In the genomic region with DNA sequence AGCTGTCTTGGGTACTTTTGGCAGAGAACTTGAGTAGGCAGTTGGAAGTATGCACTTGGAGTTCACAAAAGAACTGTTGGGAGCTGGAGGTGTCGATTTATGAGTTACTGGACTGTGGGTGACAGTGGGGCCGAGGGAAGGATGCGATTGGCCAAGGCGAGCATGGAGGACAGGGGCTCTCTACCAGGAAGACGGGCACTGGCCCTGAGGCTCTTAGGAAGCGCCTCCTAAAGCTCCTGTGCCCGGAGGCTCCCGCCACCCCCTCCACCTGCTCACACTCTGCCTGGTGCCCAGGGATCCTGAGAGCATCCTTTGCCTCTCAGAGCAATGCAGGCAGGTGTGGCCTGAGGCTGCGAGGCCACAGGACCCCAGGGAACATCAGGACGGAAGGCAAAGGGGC, we compare ENCODE assay signal across 10 cellular contexts.
DNase-seq lines count a peak whose midpoint lies in the region; ATAC-seq and TF ChIP-seq lines count a peak whose summit lies in the region.
"Had no signal": no experiment of that assay in that cellular context is flagged by ENCODE, and none has a peak within 500 bp of the region (broad histone marks: within the 10 kb centered on the region; RNA-seq: fewer than 3 reads in every experiment).

No MANE protein-coding gene starts in this region.

- no peak for TF ChIP-seq CTCF in CD4-positive, alpha-beta T cell (IDR thresholded peaks at IDR 0.05)

- DNase-seq in CD4-positive, alpha-beta T cell, result no peak
- no peak for DNase-seq in central memory CD8-positive, alpha-beta T cell (ENCODE audit: low spot score in 2 of 2)
- no peak for DNase-seq in sciatic nerve (ENCODE audit: low spot score)
- no peak for DNase-seq in left colon
- no peak for DNase-seq in GF-D8 (lab: John Stamatoyannopoulos, UW)
- DNase-seq: NCI-H2171 treated with DMSO at 0.1 percent for 48 hours had no signal

- no peaks in the 10 kb centered on the region for H3K9me3 Mint-ChIP-seq in CD4-positive, alpha-beta T cell
- no peaks in the 10 kb centered on the region for H3K9me3 Mint-ChIP-seq in IgD-negative memory B cell
- no peaks in the 10 kb centered on the region for H3K9me3 Mint-ChIP-seq in central memory CD8-positive, alpha-beta T cell

- peak overlapping the region; percentile 81 for H3K27ac ChIP-seq in CD4-positive, alpha-beta T cell (ENCODE audit: low read depth, low read length)
- H3K27ac ChIP-seq: PC-9 had no signal

- H3K4me1 Mint-ChIP-seq in CD4-positive, alpha-beta T cell (ENCODE audit: low read depth), result peaks cover 80% of the 10 kb centered on the region
- peaks cover 47 to 49% (median 48%) of the 10 kb centered on the region in 3 donors for H3K4me1 Mint-ChIP-seq in IgD-negative memory B cell
- H3K4me1 Mint-ChIP-seq in central memory CD8-positive, alpha-beta T cell, result peaks cover 51% of the 10 kb centered on the region

- intact Hi-C loops in CD4-positive, alpha-beta T cell (cut with DNase I, micrococcal nuclease), result loop anchor here in 1 of 2 experiments (10.0 kb wide), 1 partner anchor 204 kb away; no protein-coding TSS in a partner anchor
- intact Hi-C loops in sciatic nerve (cut with DNase I) (no loop called here), left colon (cut with DNase I, micrococcal nuclease) (loop anchor here in 1 of 2 donors (10.0 kb wide), 1 partner anchor 64 kb away; no protein-coding TSS in a partner anchor)

- peak overlapping the region; percentile 98 for H3K27ac Mint-ChIP-seq in CD4-positive, alpha-beta T cell
- peak overlapping the region; percentile 84 to 97 (median 96) for H3K27ac Mint-ChIP-seq in IgD-negative memory B cell
- H3K27ac Mint-ChIP-seq in central memory CD8-positive, alpha-beta T cell (ENCODE audit: low read depth), result peak overlapping the region; percentile 82

- H3K27me3 ChIP-seq in CD4-positive, alpha-beta T cell (ENCODE audit: control insufficient read depth, insufficient read depth, low read length), result no peaks in the 10 kb centered on the region

- H3K9me3 ChIP-seq in CD4-positive, alpha-beta T cell (ENCODE audit: control insufficient read depth, low read length), result no peaks in the 10 kb centered on the region

- no peak for ATAC-seq in CD4-positive, alpha-beta T cell (ENCODE audit: poor library complexity)
- no peak for ATAC-seq in central memory CD8-positive, alpha-beta T cell (replicated peaks; ENCODE audit: extremely low read depth, poor library complexity, severe bottlenecking)
- ATAC-seq in sciatic nerve (peak; percentile 13), GM21528 (IDR thresholded peaks at IDR 0.05; ENCODE audit: low FRiP score, unreplicated experiment) (no peak), left colon (no peak), GM21529 (IDR thresholded peaks at IDR 0.05; ENCODE audit: unreplicated experiment) (no peak)

- H3K27me3 Mint-ChIP-seq in CD4-positive, alpha-beta T cell, result no peaks in the 10 kb centered on the region
- no peaks in the 10 kb centered on the region for H3K27me3 Mint-ChIP-seq in IgD-negative memory B cell
- H3K27me3 Mint-ChIP-seq in central memory CD8-positive, alpha-beta T cell, result no peaks in the 10 kb centered on the region

- CTCF ChIA-PET in CD4-positive, alpha-beta T cell (lab: Charles Lee), result no interaction called here

- POLR2A ChIA-PET in CD4-positive, alpha-beta T cell (lab: Charles Lee), result interaction anchor here (0.6 to 3.0 kb wide), 7 partner anchors 23 to 961 kb away, joined by 3 to 12 read pairs (median 4); no protein-coding TSS in a partner anchor

- peak overlapping the region; percentile 22 for H3K4me3 Mint-ChIP-seq in CD4-positive, alpha-beta T cell
- H3K4me3 Mint-ChIP-seq in IgD-negative memory B cell, result peak overlapping the region in 2 of 4 donors; percentile 77 to 86
- peak overlapping the region; percentile 14 for H3K4me3 Mint-ChIP-seq in central memory CD8-positive, alpha-beta T cell

- peaks cover 75% of the 10 kb centered on the region for H3K36me3 Mint-ChIP-seq in CD4-positive, alpha-beta T cell (ENCODE audit: low read depth)
- H3K36me3 Mint-ChIP-seq in IgD-negative memory B cell, result peaks cover 5% of the 10 kb centered on the region
- H3K36me3 Mint-ChIP-seq in central memory CD8-positive, alpha-beta T cell (ENCODE audit: insufficient read depth), result peaks cover 13% of the 10 kb centered on the region
